Comparison of ENCODE assay signal across 12 cellular contexts in genomic region chr19:38270587-38271167, GRCh38. TPM values are rescaled to one million over a fixed set of nuclear protein-coding genes. Genes with fewer than 3 reads are reported as not detected.
A peak's percentile ranks its signal among the peaks of the same experiment; 100 is the strongest.
DNase-seq lines count a peak whose midpoint lies in the region; ATAC-seq, FAIRE-seq and TF ChIP-seq lines count a peak whose summit lies in the region.
"Had no signal": no experiment of that assay in that cellular context is flagged by ENCODE, and none has a peak within 500 bp of the region (broad histone marks: within the 10 kb centered on the region; RNA-seq: fewer than 3 reads in every experiment).

No MANE protein-coding gene starts in this region.

- peak overlapping the region; percentile 55 for H3K27ac Mint-ChIP-seq in activated T-cell treated with anti-CD3 and anti-CD28 coated beads, Interleukin-2, amount 50 U/mL, for 24 hours
- H3K27ac Mint-ChIP-seq: activated B cell treated with CpG ODN at 0.5 μM for 24 hours; stimulated activated naive CD8-positive, alpha-beta T cell treated with anti-CD3 and anti-CD28 coated beads, Interleukin-15, amount 100 ng/mL, for 72 hours had no signal

- no peaks in the 10 kb centered on the region for H3K9me3 ChIP-seq in thoracic aorta

- peaks cover 46 to 80% of the 10 kb centered on the region in 2 donors for H3K4me1 ChIP-seq in thoracic aorta (ENCODE audit: control insufficient read depth in 1 of 2, low read depth in 2 of 2)

- H3K27me3 Mint-ChIP-seq in activated T-cell treated with anti-CD3 and anti-CD28 coated beads, Interleukin-2, amount 50 U/mL, for 24 hours = no peaks in the 10 kb centered on the region
- H3K27me3 Mint-ChIP-seq in activated T-cell treated with anti-CD3 and anti-CD28 coated beads, Interleukin-2, amount 50 U/mL, for 4 hours (ENCODE audit: low read depth) = no peaks in the 10 kb centered on the region
- H3K27me3 Mint-ChIP-seq: activated B cell treated with CpG ODN at 0.5 μM for 24 hours; stimulated activated naive CD8-positive, alpha-beta T cell treated with anti-CD3 and anti-CD28 coated beads, Interleukin-15, amount 100 ng/mL, for 72 hours had no signal

- peak overlapping the region; percentile 31 to 99 for H3K27ac ChIP-seq in thoracic aorta

- H3K4me3 ChIP-seq in thoracic aorta = no peak overlapping the region

- no peaks in the 10 kb centered on the region for H3K9me3 Mint-ChIP-seq in activated T-cell treated with anti-CD3 and anti-CD28 coated beads, Interleukin-2, amount 50 U/mL, for 24 hours
- no peaks in the 10 kb centered on the region for H3K9me3 Mint-ChIP-seq in activated T-cell treated with anti-CD3 and anti-CD28 coated beads, Interleukin-2, amount 50 U/mL, for 4 hours
- H3K9me3 Mint-ChIP-seq: activated B cell treated with CpG ODN at 0.5 μM for 24 hours; stimulated activated naive CD8-positive, alpha-beta T cell treated with anti-CD3 and anti-CD28 coated beads, Interleukin-15, amount 100 ng/mL, for 72 hours had no signal

- no peaks in the 10 kb centered on the region for H3K36me3 ChIP-seq in thoracic aorta

- TF ChIP-seq POLR2A in GM18505 (IDR thresholded peaks at IDR 0.05; ENCODE audit: borderline replicate concordance, extremely low read depth, insufficient read depth, insufficient read length) = no peak

- H3K27me3 ChIP-seq in thoracic aorta (replicated peaks; ENCODE audit: insufficient read depth) = no peaks in the 10 kb centered on the region

- H3K4me3 Mint-ChIP-seq in activated T-cell treated with anti-CD3 and anti-CD28 coated beads, Interleukin-2, amount 50 U/mL, for 24 hours = no peak overlapping the region
- H3K4me3 Mint-ChIP-seq in activated T-cell treated with anti-CD3 and anti-CD28 coated beads, Interleukin-2, amount 50 U/mL, for 4 hours = no peak overlapping the region
- H3K4me3 Mint-ChIP-seq: activated B cell treated with CpG ODN at 0.5 μM for 24 hours; stimulated activated naive CD8-positive, alpha-beta T cell treated with anti-CD3 and anti-CD28 coated beads, Interleukin-15, amount 100 ng/mL, for 72 hours had no signal

- TF ChIP-seq CTCF in thoracic aorta (IDR thresholded peaks at IDR 0.05) = no peak

- peak; percentile 85 for FAIRE-seq in RCC 7860 (lab: Jason Lieb, UNC)
- FAIRE-seq: HTR-8/SVneo had no signal

- ATAC-seq in activated T-cell treated with anti-CD3 and anti-CD28 coated beads, Interleukin-2, amount 50 U/mL, for 4 hours = no peak
- no peak for ATAC-seq in thoracic aorta (ENCODE audit: insufficient number of reproducible peaks, low FRiP score, low read depth)
- no peak for ATAC-seq in GM18505 (IDR thresholded peaks at IDR 0.05; ENCODE audit: unreplicated experiment)
- ATAC-seq in GM21515 (IDR thresholded peaks at IDR 0.05; ENCODE audit: unreplicated experiment) = no peak

- peaks cover 24% of the 10 kb centered on the region for H3K4me1 Mint-ChIP-seq in activated T-cell treated with anti-CD3 and anti-CD28 coated beads, Interleukin-2, amount 50 U/mL, for 24 hours (ENCODE audit: low read depth)
- peaks cover 7% of the 10 kb centered on the region for H3K4me1 Mint-ChIP-seq in activated T-cell treated with anti-CD3 and anti-CD28 coated beads, Interleukin-2, amount 50 U/mL, for 4 hours (ENCODE audit: low read depth)

- DNase-seq in activated T-cell treated with anti-CD3 and anti-CD28 coated beads, Interleukin-2, amount 50 U/mL, for 24 hours = no peak
- no peak for DNase-seq in activated T-cell treated with anti-CD3 and anti-CD28 coated beads, Interleukin-2, amount 50 U/mL, for 4 hours
- DNase-seq in RCC 7860 (ENCODE audit: low spot score) (peak; percentile 78), fibroblast of gingiva (ENCODE audit: low read depth) (peak; percentile 38), thoracic aorta (ENCODE audit: low spot score) (no peak), HT-29 (ENCODE audit: low spot score) (no peak)
- DNase-seq: activated B cell treated with CpG ODN at 0.5 μM for 24 hours; NCI-H2081 treated with DMSO at 0.1 percent for 48 hours; stimulated activated naive CD8-positive, alpha-beta T cell treated with anti-CD3 and anti-CD28 coated beads, Interleukin-15, amount 100 ng/mL, for 72 hours had no signal

- H3K36me3 Mint-ChIP-seq in activated T-cell treated with anti-CD3 and anti-CD28 coated beads, Interleukin-2, amount 50 U/mL, for 24 hours (ENCODE audit: low read depth) = no peaks in the 10 kb centered on the region
- H3K36me3 Mint-ChIP-seq in activated T-cell treated with anti-CD3 and anti-CD28 coated beads, Interleukin-2, amount 50 U/mL, for 4 hours (ENCODE audit: insufficient read depth) = no peaks in the 10 kb centered on the region

RNA-seq across cellular contexts. Expression of gene SPINT2, which starts 6.3 kb away (rescaled TPM):
- 10 to 100 TPM; 15.6 to 27.5 (median 20.6) TPM for total RNA-seq in activated T-cell treated with anti-CD3 and anti-CD28 coated beads, Interleukin-2, amount 50 U/mL, for 4 hours
- 100 to 1,000 TPM; 218 to 480 TPM for total RNA-seq in thoracic aorta
- total RNA-seq in HT-29 (2014; rRNA removed; shearing (Covaris generic)) = 2,475 and 2,514 TPM in 2 replicates

RNA-seq across cellular contexts. Expression of gene PPP1R14A, which starts 14.5 kb away (rescaled TPM):
- 1 to 10 TPM in 1 of 3 donors, under 1 TPM in 2; 0.34 to 1.8 (median 0.46) TPM for total RNA-seq in activated T-cell treated with anti-CD3 and anti-CD28 coated beads, Interleukin-2, amount 50 U/mL, for 4 hours
- total RNA-seq in thoracic aorta = 100 to 1,000 TPM; 618 to 908 TPM
- total RNA-seq in HT-29 (2014; rRNA removed; shearing (Covaris generic)) = not detected in 2 replicates

RNA-seq across cellular contexts. Expression of gene C19orf33, which starts 33.4 kb away (rescaled TPM):
- not detected for total RNA-seq in activated T-cell treated with anti-CD3 and anti-CD28 coated beads, Interleukin-2, amount 50 U/mL, for 4 hours
- total RNA-seq in thoracic aorta = 1 to 10 TPM in 1 of 2 donors, not detected in 1; 6.7 TPM
- 1,318 and 1,477 TPM in 2 replicates for total RNA-seq in HT-29 (2014; rRNA removed; shearing (Covaris generic))

RNA-seq across cellular contexts. Expression of gene YIF1B, which starts 45.1 kb away (rescaled TPM):
- 10 to 100 TPM; 48.0 to 60.1 (median 50.4) TPM for total RNA-seq in activated T-cell treated with anti-CD3 and anti-CD28 coated beads, Interleukin-2, amount 50 U/mL, for 4 hours
- 10 to 100 TPM; 14.9 to 31.0 TPM for total RNA-seq in thoracic aorta
- 137 and 149 TPM in 2 replicates for total RNA-seq in HT-29 (2014; rRNA removed; shearing (Covaris generic))

RNA-seq across cellular contexts. Expression of gene DPF1, which starts 46.7 kb away (rescaled TPM):
- total RNA-seq in activated T-cell treated with anti-CD3 and anti-CD28 coated beads, Interleukin-2, amount 50 U/mL, for 4 hours = under 1 TPM; 0.40 to 0.45 (median 0.43) TPM
- total RNA-seq in thoracic aorta = 1 to 10 TPM in 1 of 2 donors, under 1 TPM in 1; 0.85 to 1.2 TPM
- total RNA-seq in HT-29 (2014; rRNA removed; shearing (Covaris generic)) = 0.89 and 1.3 TPM in 2 replicates
- total RNA-seq: activated B cell treated with CpG ODN at 0.5 μM for 24 hours had no signal

Comparison
In these comparisons a context has a peak if more than half of its experiments do, and no peak if none do; other contexts are left out.
1. DNase-seq: peak in RCC 7860 (single experiment) and fibroblast of gingiva (single experiment); none in activated T-cell treated with anti-CD3 and anti-CD28 coated beads, Interleukin-2, amount 50 U/mL, for 24 hours (single experiment), activated T-cell treated with anti-CD3 and anti-CD28 coated beads, Interleukin-2, amount 50 U/mL, for 4 hours (single experiment), thoracic aorta (single experiment) and HT-29 (single experiment).
2. RNA of gene SPINT2, which starts 6.3 kb away (total RNA-seq): 2,475 to 2,514 TPM in HT-29 and 218 to 480 TPM in thoracic aorta; 15.6 to 27.5 TPM in activated T-cell treated with anti-CD3 and anti-CD28 coated beads, Interleukin-2, amount 50 U/mL, for 4 hours; every median in the first group is over 4 times any median in the second.
3. RNA of gene PPP1R14A, which starts 14.5 kb away (total RNA-seq): 618 to 908 TPM in thoracic aorta; 0.34 to 1.8 TPM in activated T-cell treated with anti-CD3 and anti-CD28 coated beads, Interleukin-2, amount 50 U/mL, for 4 hours and not detected in HT-29; every median in the first group is over 100 times any median in the second.
4. RNA of gene C19orf33, which starts 33.4 kb away (total RNA-seq): 1,318 to 1,477 TPM in HT-29; 6.7 TPM in thoracic aorta and not detected in activated T-cell treated with anti-CD3 and anti-CD28 coated beads, Interleukin-2, amount 50 U/mL, for 4 hours; every median in the first group is over 100 times any median in the second.